ENCODE assay signal across 1 cellular context in genomic region chr2:55502590-55503141, GRCh38.
TF ChIP-seq lines count a peak whose summit lies in the region.

No MANE protein-coding gene starts in this region.

TF ChIP-seq in H1, 55 proteins besides CTCF, POLR2A, EP300 and RAD21:
- TF ChIP-seq CTBP2 (IDR thresholded peaks at IDR 0.05; ENCODE audit: borderline replicate concordance, insufficient read depth, insufficient read length, low read length) (no peak), EZH2 (IDR thresholded peaks at IDR 0.05; ENCODE audit: low read depth, low read length, severe bottlenecking) (no peak), SIRT6 (IDR thresholded peaks at IDR 0.05; ENCODE audit: low read length) (no peak), SP2 (IDR thresholded peaks at IDR 0.05; ENCODE audit: low read length) (no peak), CEBPB (IDR thresholded peaks at IDR 0.05; ENCODE audit: low read depth, low read length) (no peak), KDM5A (IDR thresholded peaks at IDR 0.05; ENCODE audit: low read length) (no peak), SP4 (IDR thresholded peaks at IDR 0.05; ENCODE audit: low read length) (no peak)
